In genomic region chr15:69161878-69162213, GRCh38 we compare ENCODE assay signal across 7 cellular contexts. TPM values are rescaled to one million over a fixed set of nuclear protein-coding genes. Genes with fewer than 3 reads are reported as not detected.
A peak's percentile ranks its signal among the peaks of the same experiment; 100 is the strongest.
DNase-seq lines count a peak whose midpoint lies in the region; ATAC-seq and TF ChIP-seq lines count a peak whose summit lies in the region.

No MANE protein-coding gene starts in this region.

- POLR2A ChIA-PET in activated naive CD8-positive, alpha-beta T cell treated with anti-CD3 and anti-CD28 coated beads, Interleukin-2, amount 10 ng/mL, durations not matched to agents 7 days and 5 days (lab: Charles Lee), result interaction anchor here (0.6 kb wide), 2 partner anchors 139 to 306 kb away, joined by 3 to 4 read pairs; no protein-coding TSS in a partner anchor

- H3K27ac ChIP-seq in HUES6 (ENCODE audit: low read depth, low read length) (no peak overlapping the region), stomach (peak overlapping the region in 1 of 5 donors; percentile 91)

- no peak for DNase-seq in activated naive CD8-positive, alpha-beta T cell treated with anti-CD3 and anti-CD28 coated beads, Interleukin-2, amount 10 ng/mL, durations not matched to agents 7 days and 5 days
- DNase-seq in inferior parietal cortex (ENCODE audit: extremely low spot score) (peak; percentile 37), stomach (no peak), SK-N-DZ (ENCODE audit: low spot score) (no peak), NCI-H2107 (lab: John Stamatoyannopoulos, UW) (no peak), midbrain (lab: John Stamatoyannopoulos, UW) (no peak)

- intact Hi-C loops in stomach (cut with DNase I; ENCODE audit: low total_unique reads), result no loop called here

- H3K9ac ChIP-seq in HUES6 (ENCODE audit: low read length), result peak overlapping the region; percentile 89

- 23 to 31% (median 30%) methylated on average over 5 of the region's 5 CpGs for WGBS in stomach, 5 donors

- H3K4me1 Mint-ChIP-seq in activated naive CD8-positive, alpha-beta T cell treated with anti-CD3 and anti-CD28 coated beads, Interleukin-2, amount 10 ng/mL, durations not matched to agents 7 days and 5 days, result peaks cover 12% of the 10 kb centered on the region

- peaks cover 13% of the 10 kb centered on the region for H3K27me3 ChIP-seq in HUES6 (ENCODE audit: control insufficient read depth, insufficient read depth, low read length)
- H3K27me3 ChIP-seq in stomach, result no peaks in the 10 kb centered on the region

- H3K27ac Mint-ChIP-seq in activated naive CD8-positive, alpha-beta T cell treated with anti-CD3 and anti-CD28 coated beads, Interleukin-2, amount 10 ng/mL, durations not matched to agents 7 days and 5 days, result no peak overlapping the region

- no peaks in the 10 kb centered on the region for H3K9me3 Mint-ChIP-seq in activated naive CD8-positive, alpha-beta T cell treated with anti-CD3 and anti-CD28 coated beads, Interleukin-2, amount 10 ng/mL, durations not matched to agents 7 days and 5 days

- H3K9me3 ChIP-seq in HUES6 (ENCODE audit: control insufficient read depth, insufficient read depth, low read depth, low read length) (no peaks in the 10 kb centered on the region), stomach (no peaks in the 10 kb centered on the region)

- no peak for TF ChIP-seq POLR2A in stomach (IDR thresholded peaks at IDR 0.05)

- H3K36me3 ChIP-seq in HUES6 (ENCODE audit: control insufficient read depth, insufficient read depth, low read length), result no peaks in the 10 kb centered on the region
- no peaks in the 10 kb centered on the region for H3K36me3 ChIP-seq in stomach

- H3K36me3 Mint-ChIP-seq in activated naive CD8-positive, alpha-beta T cell treated with anti-CD3 and anti-CD28 coated beads, Interleukin-2, amount 10 ng/mL, durations not matched to agents 7 days and 5 days, result no peaks in the 10 kb centered on the region

- H3K4me1 ChIP-seq in HUES6 (ENCODE audit: control insufficient read depth, insufficient read depth, low read length), result peaks cover 5% of the 10 kb centered on the region
- H3K4me1 ChIP-seq in stomach, result peaks cover 0 to 33% (median 5%) of the 10 kb centered on the region in 4 donors

- no peak for TF ChIP-seq CTCF in stomach (IDR thresholded peaks at IDR 0.05)

- TF ChIP-seq EP300 in stomach (IDR thresholded peaks at IDR 0.05), result no peak

- ATAC-seq in activated naive CD8-positive, alpha-beta T cell treated with anti-CD3 and anti-CD28 coated beads, Interleukin-2, amount 10 ng/mL, durations not matched to agents 7 days and 5 days (ENCODE audit: low read depth), result no peak

- H3K4me3 ChIP-seq in HUES6 (ENCODE audit: low read depth, low read length) (peak overlapping the region; percentile 79), stomach (peak overlapping the region; percentile 82 to 95 (median 92))

- H3K4me3 Mint-ChIP-seq in activated naive CD8-positive, alpha-beta T cell treated with anti-CD3 and anti-CD28 coated beads, Interleukin-2, amount 10 ng/mL, durations not matched to agents 7 days and 5 days, result peak overlapping the region; percentile 95

- H3K27me3 Mint-ChIP-seq in activated naive CD8-positive, alpha-beta T cell treated with anti-CD3 and anti-CD28 coated beads, Interleukin-2, amount 10 ng/mL, durations not matched to agents 7 days and 5 days, result peaks cover 23% of the 10 kb centered on the region

RNA-seq across cellular contexts. Expression of gene GLCE, which starts 1.4 kb away (rescaled TPM):
- 1 to 10 TPM; 4.1 to 4.7 TPM for total RNA-seq in activated naive CD8-positive, alpha-beta T cell treated with anti-CD3 and anti-CD28 coated beads, Interleukin-2, amount 10 ng/mL, durations not matched to agents 7 days and 5 days
- total RNA-seq in stomach, result 10 to 100 TPM in 4 of 5 donors, 1 to 10 TPM in 1; 5.5 to 50.9 (median 27.2) TPM
- polyA plus RNA-seq in stomach, result 10 to 100 TPM in 1 of 3 donors, 1 to 10 TPM in 2; 6.1 to 27.5 (median 7.3) TPM
- polyA plus RNA-seq in SK-N-DZ (2014; cell fraction: cytosol; rRNA removed), result 24.2 and 30.0 TPM in 2 replicates
- 23.5 and 23.6 TPM in 2 replicates for polyA plus RNA-seq in SK-N-DZ (2014; cell fraction: nucleus; rRNA removed)
